Comparison of ENCODE assay signal across 8 cellular contexts in genomic region chr1:235417101-235417697, GRCh38. TPM values are rescaled to one million over a fixed set of nuclear protein-coding genes. Genes with fewer than 3 reads are reported as not detected.
DNase-seq lines count a peak whose midpoint lies in the region; ATAC-seq and TF ChIP-seq lines count a peak whose summit lies in the region.

No MANE protein-coding gene starts in this region.

- H3K36me3 Mint-ChIP-seq in activated naive CD8-positive, alpha-beta T cell treated with anti-CD3 and anti-CD28 coated beads for 36 hours = peaks cover 4% of the 10 kb centered on the region

- no peaks in the 10 kb centered on the region for H3K9me3 ChIP-seq in psoas muscle

- no peaks in the 10 kb centered on the region for H4K20me1 ChIP-seq in KMS-11 (ENCODE audit: insufficient read depth)

- peak; percentile 58 for DNase-seq in GM04503 (ENCODE audit: low read depth)
- peak; percentile 41 for DNase-seq in SKM-1 (lab: John Stamatoyannopoulos, UW; ENCODE audit: unreplicated experiment)
- peak; percentile 48 for DNase-seq in activated naive CD8-positive, alpha-beta T cell treated with anti-CD3 and anti-CD28 coated beads for 36 hours
- no peak for DNase-seq in Right ventricle myocardium superior
- peak in 1 of 2 donors; percentile 22 for DNase-seq in psoas muscle

- H3K36me3 ChIP-seq in KMS-11 (ENCODE audit: insufficient read depth) (no peaks in the 10 kb centered on the region), psoas muscle (ENCODE audit: insufficient read depth in 1 of 2, low read depth in 1 of 2) (peaks cover 2 to 22% of the 10 kb centered on the region in 2 donors)

- no peaks in the 10 kb centered on the region for H3K9me3 Mint-ChIP-seq in activated naive CD8-positive, alpha-beta T cell treated with anti-CD3 and anti-CD28 coated beads for 36 hours

- H3K4me2 ChIP-seq in KMS-11 = no peak overlapping the region

- no peak overlapping the region for H3K27ac Mint-ChIP-seq in activated naive CD8-positive, alpha-beta T cell treated with anti-CD3 and anti-CD28 coated beads for 36 hours

- intact Hi-C loops in Right ventricle myocardium superior (cut with DNase I) (loop anchor here (2.0 to 5.0 kb wide), 2 partner anchors 90 to 164 kb away; partner anchors contain the start of genes ARID4B and GGPS1), psoas muscle (cut with DNase I) (loop anchor here (1.0 to 10.0 kb wide), 4 partner anchors 52 to 315 kb away; partner anchors contain the start of gene TBCE (in 1 of the 2))

- ATAC-seq in Right ventricle myocardium superior (ENCODE audit: poor library complexity) (peak; percentile 72), psoas muscle (peak; percentile 72 to 84 (median 80)), HG03095 (IDR thresholded peaks at IDR 0.05; ENCODE audit: unreplicated experiment) (no peak), HG03039 (IDR thresholded peaks at IDR 0.05; ENCODE audit: unreplicated experiment) (no peak)

- H3K27me3 Mint-ChIP-seq in activated naive CD8-positive, alpha-beta T cell treated with anti-CD3 and anti-CD28 coated beads for 36 hours = no peaks in the 10 kb centered on the region

- no peak overlapping the region for H3K27ac ChIP-seq in KMS-11
- H3K27ac ChIP-seq in psoas muscle = no peak overlapping the region

- H3K79me2 ChIP-seq in KMS-11 (ENCODE audit: insufficient read depth, low read depth) = no peaks in the 10 kb centered on the region

- peak; percentile 96 for TF ChIP-seq CTCF in KMS-11 (conservative IDR thresholded peaks at IDR 0.05; ENCODE audit: low read depth, low read length)
- TF ChIP-seq CTCF in psoas muscle (IDR thresholded peaks at IDR 0.05) = peak; percentile 88

- H3K4me3 ChIP-seq in KMS-11 (IDR thresholded peaks at IDR 0.05; ENCODE audit: insufficient read depth, low read depth, low read length) (no peak overlapping the region), psoas muscle (no peak overlapping the region)

- no peaks in the 10 kb centered on the region for H3K27me3 ChIP-seq in KMS-11 (ENCODE audit: insufficient read depth, low read depth)
- no peaks in the 10 kb centered on the region for H3K27me3 ChIP-seq in psoas muscle (ENCODE audit: insufficient read depth in 3 of 3, low read length in 2 of 3)

- 28 to 31% (median 30%) methylated on average over 7 of the region's 7 CpGs for WGBS in psoas muscle, 3 donors

- H2AFZ ChIP-seq in KMS-11 (ENCODE audit: low read depth) = no peak overlapping the region

- H3K4me3 Mint-ChIP-seq in activated naive CD8-positive, alpha-beta T cell treated with anti-CD3 and anti-CD28 coated beads for 36 hours = no peak overlapping the region

- H3K4me1 ChIP-seq in KMS-11 (ENCODE audit: low read depth, poor library complexity, severe bottlenecking) (no peaks in the 10 kb centered on the region), psoas muscle (no peaks in the 10 kb centered on the region)

- H3K4me1 Mint-ChIP-seq in activated naive CD8-positive, alpha-beta T cell treated with anti-CD3 and anti-CD28 coated beads for 36 hours = peaks cover 5% of the 10 kb centered on the region

- H3K9ac ChIP-seq in KMS-11 = no peak overlapping the region

RNA-seq across cellular contexts. Expression of gene TBCE, which starts 50.0 kb away (rescaled TPM):
- total RNA-seq in activated naive CD8-positive, alpha-beta T cell treated with anti-CD3 and anti-CD28 coated beads for 36 hours = 10 to 100 TPM; 23.3 to 25.4 TPM
- total RNA-seq in Right ventricle myocardium superior = 15.7 TPM
- 10 to 100 TPM; 20.6 to 26.8 (median 24.1) TPM for total RNA-seq in psoas muscle
- 10 to 100 TPM; 32.7 to 41.5 (median 34.8) TPM for polyA plus RNA-seq in psoas muscle

Comparison
In these comparisons a context has a peak if more than half of its experiments do, and no peak if none do; other contexts are left out.
1. ATAC-seq: peak in Right ventricle myocardium superior (single experiment) and psoas muscle (4 of 4); none in HG03095 (single experiment) and HG03039 (single experiment).